ENCODE assay signal across 12 cellular contexts in genomic region chr10:118692911-118693310, GRCh38.
DNase-seq lines count a peak whose midpoint lies in the region; ATAC-seq, FAIRE-seq and TF ChIP-seq lines count a peak whose summit lies in the region.
"Had no signal": no experiment of that assay in that cellular context is flagged by ENCODE, and none has a peak within 500 bp of the region (broad histone marks: within the 10 kb centered on the region; RNA-seq: fewer than 3 reads in every experiment).

No MANE protein-coding gene starts in this region.

- H3K27me3 ChIP-seq in MG63 (no peaks in the 10 kb centered on the region), thyroid gland (no peaks in the 10 kb centered on the region)
- H3K27me3 ChIP-seq: heart right ventricle had no signal

- peaks cover 18 to 25% of the 10 kb centered on the region in 2 donors for H3K4me1 ChIP-seq in thyroid gland
- H3K4me1 ChIP-seq in kidney (ENCODE audit: control insufficient read depth in 1 of 2, insufficient read depth in 1 of 2, low read depth in 1 of 2, low read length in 2 of 2): no peaks in the 10 kb centered on the region

- TF ChIP-seq CTCF in AG10803 (conservative IDR thresholded peaks at IDR 0.05; ENCODE audit: low read length) (no peak), thyroid gland (IDR thresholded peaks at IDR 0.05) (no peak), kidney (IDR thresholded peaks at IDR 0.05; ENCODE audit: borderline replicate concordance, extremely low read depth, insufficient read depth) (no peak)

- DNase-seq in AG10803 (ENCODE audit: low read depth) (peak; percentile 98), MG63 (peak; percentile 27), epidermal melanocyte (ENCODE audit: insufficient read length, low spot score) (peak; percentile 67), non-pigmented ciliary epithelial cell (ENCODE audit: low read depth) (peak; percentile 73), thyroid gland (no peak), kidney (no peak)
- DNase-seq: activated T-cell treated with anti-CD3 and anti-CD28 coated beads, Interleukin-2, amount 50 U/mL, for 72 hours; heart right ventricle; NCI-H2081; stimulated activated naive CD8-positive, alpha-beta T cell treated with anti-CD3 and anti-CD28 coated beads, Interleukin-15, Interleukin-2, amounts not matched to agents 100 U/mL and 50 U/mL, for 24 hours had no signal

- intact Hi-C loops in thyroid gland (cut with DNase I) (no loop called here), kidney (cut with DNase I) (no loop called here)

- ATAC-seq in GM19351 (IDR thresholded peaks at IDR 0.05; ENCODE audit: unreplicated experiment) (no peak), HG03442 (IDR thresholded peaks at IDR 0.05; ENCODE audit: unreplicated experiment) (no peak)
- ATAC-seq: activated T-cell treated with anti-CD3 and anti-CD28 coated beads, Interleukin-2, amount 50 U/mL, for 72 hours; stimulated activated naive CD8-positive, alpha-beta T cell treated with anti-CD3 and anti-CD28 coated beads, Interleukin-15, Interleukin-2, amounts not matched to agents 100 U/mL and 50 U/mL, for 24 hours had no signal

- H3K27ac ChIP-seq in thyroid gland (peak overlapping the region in 1 of 3 donors; percentile 16), kidney (ENCODE audit: low read depth in 2 of 2, low read length in 2 of 2) (no peak overlapping the region)
- H3K27ac ChIP-seq: heart right ventricle had no signal

- WGBS in thyroid gland, 2 donors: 47 to 62% methylated on average over 3 of the region's 3 CpGs

- no peak for TF ChIP-seq POLR2A in thyroid gland (IDR thresholded peaks at IDR 0.05)

- peak overlapping the region; percentile 7; the same call in 1 of the 2 replicates for H3K4me3 ChIP-seq in AG10803 (ENCODE audit: low read length)
- no peak overlapping the region for H3K4me3 ChIP-seq in MG63
- H3K4me3 ChIP-seq in thyroid gland (replicated peaks in 1 of 3): no peak overlapping the region
- H3K4me3 ChIP-seq in kidney (ENCODE audit: low read length in 2 of 2): no peak overlapping the region
- H3K4me3 ChIP-seq: heart right ventricle had no signal

- H3K9me3 ChIP-seq in MG63 (no peaks in the 10 kb centered on the region), thyroid gland (no peaks in the 10 kb centered on the region), kidney (ENCODE audit: control insufficient read depth in 1 of 2, low read length in 2 of 2) (no peaks in the 10 kb centered on the region)
- H3K9me3 ChIP-seq: heart right ventricle had no signal

- H3K36me3 ChIP-seq in MG63 (peaks cover 25% of the 10 kb centered on the region), thyroid gland (no peaks in the 10 kb centered on the region), kidney (ENCODE audit: control insufficient read depth in 1 of 2, insufficient read depth in 2 of 2, low read length in 2 of 2) (peaks cover 0 to 7% of the 10 kb centered on the region in 2 donors)

- H3K9ac ChIP-seq in kidney (ENCODE audit: low read length in 2 of 2): no peak overlapping the region

- FAIRE-seq in kidney (lab: Jason Lieb, UNC): no peak

Comparison
In these comparisons a context has a peak if more than half of its experiments do, and no peak if none do; other contexts are left out.
1. DNase-seq: peak in AG10803 (single experiment), MG63 (single experiment), epidermal melanocyte (single experiment) and non-pigmented ciliary epithelial cell (single experiment); none in thyroid gland (0 of 2) and kidney (single experiment).